10 cellular contexts compared by ENCODE assay signal in genomic region chr17:34580685-34581445, GRCh38. TPM values are rescaled to one million over a fixed set of nuclear protein-coding genes. Genes with fewer than 3 reads are reported as not detected.
A peak's percentile ranks its signal among the peaks of the same experiment; 100 is the strongest.
DNase-seq lines count a peak whose midpoint lies in the region; ATAC-seq and TF ChIP-seq lines count a peak whose summit lies in the region.
"Had no signal": no experiment of that assay in that cellular context is flagged by ENCODE, and none has a peak within 500 bp of the region (broad histone marks: within the 10 kb centered on the region; RNA-seq: fewer than 3 reads in every experiment).

No MANE protein-coding gene starts in this region.

- no peaks in the 10 kb centered on the region for H3K9me3 ChIP-seq in A673 (ENCODE audit: low read depth, low read length, poor library complexity, severe bottlenecking)
- H3K9me3 ChIP-seq in neural cell (ENCODE audit: low read length), result no peaks in the 10 kb centered on the region
- H3K9me3 ChIP-seq in uterus, result no peaks in the 10 kb centered on the region
- no peaks in the 10 kb centered on the region for H3K9me3 ChIP-seq in MG63

- intact Hi-C loops in A673 (cut with micrococcal nuclease; ENCODE audit: unreplicated experiment) (no loop called here), uterus (cut with DNase I; ENCODE audit: low total_unique reads) (no loop called here)

- TF ChIP-seq EP300 in neural cell (conservative IDR thresholded peaks at IDR 0.05; ENCODE audit: poor library complexity, severe bottlenecking), result no peak

- H2AFZ ChIP-seq in neural cell (ENCODE audit: low read depth, low read length), result no peak overlapping the region

- H4K20me1 ChIP-seq in neural cell (ENCODE audit: insufficient read depth), result no peaks in the 10 kb centered on the region

- peaks cover 74% of the 10 kb centered on the region for H3K27me3 ChIP-seq in A673 (replicated peaks; ENCODE audit: insufficient read depth, low read depth, low read length, poor library complexity)
- peaks cover 59% of the 10 kb centered on the region for H3K27me3 ChIP-seq in neural cell (ENCODE audit: insufficient read depth, low read depth, low read length)
- peaks cover 0 to 9% of the 10 kb centered on the region in 2 donors for H3K27me3 ChIP-seq in uterus
- H3K27me3 ChIP-seq in MG63, result peaks cover 86% of the 10 kb centered on the region

- H3K9me2 ChIP-seq in neural cell (ENCODE audit: insufficient read depth, low read length), result no peaks in the 10 kb centered on the region

- no peak for DNase-seq in A673 (ENCODE audit: low spot score)
- DNase-seq in GM13977 (ENCODE audit: low spot score), result peak; percentile 53
- no peak for DNase-seq in chondrocyte (ENCODE audit: low spot score)
- no peak for DNase-seq in uterus
- no peak for DNase-seq in EL
- no peak for DNase-seq in MG63
- DNase-seq: stimulated activated naive CD4-positive, alpha-beta T cell treated with Interleukin-2 at 50 U/mL for 16 hours had no signal

- peak overlapping the region; percentile 51 for H3K4me3 Mint-ChIP-seq in chondrocyte (ENCODE audit: unreplicated experiment)

- H3K9ac ChIP-seq in neural cell (ENCODE audit: low read length), result peak overlapping the region; percentile 71

- POLR2A ChIA-PET in A673 (lab: Charles Lee; ENCODE audit: low non-redundant PET), result no interaction called here

- no peaks in the 10 kb centered on the region for H3F3A ChIP-seq in neural cell (ENCODE audit: insufficient read depth, low read length, poor library complexity, severe bottlenecking)

- H3K4me1 ChIP-seq in A673 (ENCODE audit: insufficient read depth, low read length, poor library complexity, severe bottlenecking) (peaks cover 4% of the 10 kb centered on the region), uterus (peaks cover 0 to 30% of the 10 kb centered on the region in 2 donors)

- CTCF ChIA-PET in A673 (lab: Charles Lee), result no interaction called here

- BruUV-seq in A673 (replicated peaks; lab: Mats Ljungman, UMichigan), result no TSS peak

- peaks cover 72% of the 10 kb centered on the region for H3K27me3 Mint-ChIP-seq in chondrocyte (ENCODE audit: low read depth)

- no peaks in the 10 kb centered on the region for H3K36me3 ChIP-seq in A673 (ENCODE audit: insufficient read depth, low read length, poor library complexity, severe bottlenecking)
- H3K36me3 ChIP-seq in neural cell (ENCODE audit: insufficient read depth, low read length), result no peaks in the 10 kb centered on the region
- H3K36me3 ChIP-seq in uterus, result no peaks in the 10 kb centered on the region
- no peaks in the 10 kb centered on the region for H3K36me3 ChIP-seq in MG63

- in situ Hi-C loops in GM13977 (cut with MboI; ENCODE audit: low pct_unique_long_range_greater_than_20kb, low sequenced_read_pairs, unreplicated experiment), result no loop called here

- TF ChIP-seq RAD21 in neural cell (conservative IDR thresholded peaks at IDR 0.05), result no peak

- H3K27ac Mint-ChIP-seq in chondrocyte (ENCODE audit: unreplicated experiment), result no peak overlapping the region

- no peak for TF ChIP-seq CTCF in A673 (conservative IDR thresholded peaks at IDR 0.05; ENCODE audit: low read depth, low read length)
- TF ChIP-seq CTCF in GM13977 (IDR thresholded peaks at IDR 0.05; ENCODE audit: extremely low read depth, insufficient read depth, missing control alignments), result no peak
- TF ChIP-seq CTCF in chondrocyte (IDR thresholded peaks at IDR 0.05), result no peak
- peak; percentile 55 for TF ChIP-seq CTCF in neural cell (IDR thresholded peaks at IDR 0.05; ENCODE audit: poor library complexity, severe bottlenecking)
- TF ChIP-seq CTCF in uterus (IDR thresholded peaks at IDR 0.05), result no peak

- no peaks in the 10 kb centered on the region for H3K79me2 ChIP-seq in neural cell (replicated peaks; ENCODE audit: insufficient read depth, low read length)

- H3K36me3 Mint-ChIP-seq in chondrocyte (ENCODE audit: low read depth), result no peaks in the 10 kb centered on the region

- H3K4me2 ChIP-seq in neural cell (ENCODE audit: low read length), result peak overlapping the region; percentile 86

- no peak for ATAC-seq in GM21723 (IDR thresholded peaks at IDR 0.05; ENCODE audit: unreplicated experiment)

- TF ChIP-seq POLR2A in uterus (IDR thresholded peaks at IDR 0.05), result no peak

- peaks cover 19% of the 10 kb centered on the region for H3K4me1 Mint-ChIP-seq in chondrocyte (ENCODE audit: low read depth)

- H3K27ac ChIP-seq in A673 (ENCODE audit: low read depth, low read length, poor library complexity, severe bottlenecking) (no peak overlapping the region), neural cell (ENCODE audit: low read length) (no peak overlapping the region), uterus (no peak overlapping the region)
- H3K27ac ChIP-seq: RWPE1 had no signal

- peak overlapping the region; percentile 19 for H3K4me3 ChIP-seq in A673 (ENCODE audit: low read depth, low read length, poor library complexity, severe bottlenecking)
- peak overlapping the region; percentile 79 for H3K4me3 ChIP-seq in neural cell (ENCODE audit: low read length)
- peak overlapping the region in 1 of 2 donors; percentile 15 for H3K4me3 ChIP-seq in uterus
- H3K4me3 ChIP-seq in MG63, result no peak overlapping the region

- no peaks in the 10 kb centered on the region for H3K9me3 Mint-ChIP-seq in chondrocyte (ENCODE audit: low read depth)

TF ChIP-seq in neural cell, 6 proteins besides CTCF, POLR2A, EP300 and RAD21:
- no peak for TF ChIP-seq MXI1 (conservative IDR thresholded peaks at IDR 0.05; ENCODE audit: poor library complexity, severe bottlenecking)

RNA-seq across cellular contexts. Expression of gene TMEM132E, which starts 1.5 kb away (rescaled TPM):
- total RNA-seq in A673 (2021), result 0.04 TPM in 1 of 2 replicates, not detected in the other
- total RNA-seq in chondrocyte, result 0.19 to 0.36 TPM (median 0.20 TPM) in 3 replicates
- polyA plus RNA-seq in neural cell, result 1.4 and 1.8 TPM in 2 replicates
- 1.9 and 2.4 TPM in 2 replicates for polyA minus RNA-seq in neural cell
- total RNA-seq in uterus, result under 1 TPM in 1 of 4 donors, not detected in 3; 0.90 TPM
- total RNA-seq in MG63 (2014; rRNA removed; shearing (Covaris generic); ENCODE audit: low replicate concordance), result not detected in 2 replicates
